ENCODE assay signal across 17 cellular contexts in genomic region chrX:9862525-9862924, GRCh38.
"Had no signal": no experiment of that assay in that cellular context is flagged by ENCODE, and none has a peak within 500 bp of the region (broad histone marks: within the 10 kb centered on the region; RNA-seq: fewer than 3 reads in every experiment).

No MANE protein-coding gene starts in this region.

- H3K4me3 ChIP-seq: gastrocnemius medialis, heart left ventricle, thoracic aorta, uterus had no signal

- H3K9me3 ChIP-seq: gastrocnemius medialis, heart left ventricle, neutrophil, thoracic aorta, uterus had no signal

- H3K27ac ChIP-seq: gastrocnemius medialis, heart left ventricle, neutrophil, thoracic aorta, uterus had no signal

- H3K36me3 ChIP-seq: gastrocnemius medialis, heart left ventricle, neutrophil, thoracic aorta, uterus had no signal

- H3K27me3 ChIP-seq: gastrocnemius medialis, uterus had no signal

- DNase-seq: activated CD4-positive, alpha-beta T cell treated with anti-CD3 and anti-CD28 coated beads, Interleukin-2, amount 10 ng/mL, durations not matched to agents 24 days and 14 days; activated CD4-positive, CD25-positive, alpha-beta regulatory T cell; activated CD8-positive, alpha-beta memory T cell treated with anti-CD3 and anti-CD28 coated beads for 24 hours; activated naive CD4-positive, alpha-beta T cell; activated naive CD8-positive, alpha-beta T cell treated with anti-CD3 and anti-CD28 coated beads, Interleukin-2, amount 10 ng/mL, durations not matched to agents 7 days and 5 days; effector memory CD8-positive, alpha-beta T cell; erythroblast; gastrocnemius medialis; heart left ventricle; mesendoderm; natural killer cell; posterior cingulate gyrus; retina; uterus had no signal

- ATAC-seq: effector memory CD8-positive, alpha-beta T cell; gastrocnemius medialis; heart left ventricle; natural killer cell; stimulated activated effector memory CD8-positive, alpha-beta T cell treated with anti-CD3 and anti-CD28 coated beads, Interleukin-12 subunit alpha, Interleukin-12 subunit beta, amount 100 ng/mL, for 72 hours had no signal

- H3K4me1 ChIP-seq: gastrocnemius medialis, heart left ventricle, uterus had no signal
